ENCODE assay signal across 16 cellular contexts in genomic region chr2:220227272-220227920, GRCh38.
A peak's percentile ranks its signal among the peaks of the same experiment; 100 is the strongest.
DNase-seq lines count a peak whose midpoint lies in the region; ATAC-seq lines count a peak whose summit lies in the region.
"Had no signal": no experiment of that assay in that cellular context is flagged by ENCODE, and none has a peak within 500 bp of the region (broad histone marks: within the 10 kb centered on the region; RNA-seq: fewer than 3 reads in every experiment).

No MANE protein-coding gene starts in this region.

- no peaks in the 10 kb centered on the region for H3K27me3 Mint-ChIP-seq in natural killer cell treated with Interleukin-12 subunit alpha and Interleukin-12 subunit beta and Interleukin-15 and Interleukin-18, amount 100 ng/mL, for 72 hours
- H3K27me3 Mint-ChIP-seq: activated naive CD8-positive, alpha-beta T cell treated with anti-CD3 and anti-CD28 coated beads, Interleukin-2, amount 10 ng/mL, durations not matched to agents 7 days and 5 days had no signal

- no peak overlapping the region for H3K23ac ChIP-seq in mesenchymal stem cell (ENCODE audit: low read length in 2 of 2)

- H3K4me3 ChIP-seq in mesenchymal stem cell (ENCODE audit: insufficient read depth in 1 of 2, low read depth in 1 of 2, low read length in 2 of 2) = no peak overlapping the region
- H3K4me3 ChIP-seq: BLaER1 treated with 17β-estradiol and CSF1 and Interleukin-3, amounts not matched to agents 10 nM and 100 nM; esophagus squamous epithelium had no signal

- peak overlapping the region; percentile 76 for H3K9ac ChIP-seq in mesenchymal stem cell (ENCODE audit: low read length)
- H3K9ac ChIP-seq: BLaER1 treated with 17β-estradiol and CSF1 and Interleukin-3, amounts not matched to agents 10 nM and 100 nM had no signal

- H3K27me3 ChIP-seq in mesenchymal stem cell (ENCODE audit: control insufficient read depth in 1 of 2, insufficient read depth in 1 of 2, low read length in 2 of 2) = no peaks in the 10 kb centered on the region
- H3K27me3 ChIP-seq: BLaER1 treated with 17β-estradiol and CSF1 and Interleukin-3, amounts not matched to agents 10 nM and 100 nM; esophagus squamous epithelium had no signal

- no peak overlapping the region for H3K27ac Mint-ChIP-seq in natural killer cell treated with Interleukin-12 subunit alpha and Interleukin-12 subunit beta and Interleukin-15 and Interleukin-18, amount 100 ng/mL, for 72 hours
- H3K27ac Mint-ChIP-seq: activated naive CD8-positive, alpha-beta T cell treated with anti-CD3 and anti-CD28 coated beads, Interleukin-2, amount 10 ng/mL, durations not matched to agents 7 days and 5 days had no signal

- peaks cover 6% of the 10 kb centered on the region for H3K9me3 Mint-ChIP-seq in natural killer cell treated with Interleukin-12 subunit alpha and Interleukin-12 subunit beta and Interleukin-15 and Interleukin-18, amount 100 ng/mL, for 72 hours

- H2BK5ac ChIP-seq in mesenchymal stem cell (ENCODE audit: low read depth, low read length, poor library complexity, severe bottlenecking) = no peak overlapping the region

- peak overlapping the region in 1 of 2 experiments; percentile 77 for H3K18ac ChIP-seq in mesenchymal stem cell (ENCODE audit: low read depth in 1 of 2, low read length in 2 of 2)

- H3K14ac ChIP-seq in mesenchymal stem cell (ENCODE audit: low read length in 2 of 2) = no peak overlapping the region

- peak overlapping the region in 1 of 2 experiments; percentile 51 for H3K4ac ChIP-seq in mesenchymal stem cell (ENCODE audit: low read depth in 1 of 2, low read length in 2 of 2)

- peak overlapping the region in 1 of 2 experiments; percentile 77 for H2BK12ac ChIP-seq in mesenchymal stem cell (ENCODE audit: low read length in 2 of 2)

- H2BK15ac ChIP-seq in mesenchymal stem cell (ENCODE audit: low read depth, poor library complexity, severe bottlenecking) = no peak overlapping the region

- no peaks in the 10 kb centered on the region for H3K36me3 ChIP-seq in mesenchymal stem cell (ENCODE audit: control insufficient read depth in 1 of 2, insufficient read depth in 2 of 2, low read depth in 1 of 2, low read length in 2 of 2)
- H3K36me3 ChIP-seq: BLaER1 treated with 17β-estradiol and CSF1 and Interleukin-3, amounts not matched to agents 10 nM and 100 nM; esophagus squamous epithelium had no signal

- H3K27ac ChIP-seq in mesenchymal stem cell (ENCODE audit: low read length, poor library complexity, severe bottlenecking) = no peak overlapping the region
- H3K27ac ChIP-seq: BLaER1 treated with 17β-estradiol and CSF1 and Interleukin-3, amounts not matched to agents 10 nM and 100 nM; esophagus squamous epithelium had no signal

- no peak overlapping the region for H3K4me3 Mint-ChIP-seq in natural killer cell treated with Interleukin-12 subunit alpha and Interleukin-12 subunit beta and Interleukin-15 and Interleukin-18, amount 100 ng/mL, for 72 hours
- H3K4me3 Mint-ChIP-seq: activated naive CD8-positive, alpha-beta T cell treated with anti-CD3 and anti-CD28 coated beads, Interleukin-2, amount 10 ng/mL, durations not matched to agents 7 days and 5 days had no signal

- H2BK120ac ChIP-seq in mesenchymal stem cell (ENCODE audit: low read depth, low read length) = no peak overlapping the region

- intact Hi-C loops in head of caudate nucleus (cut with DNase I) = no loop called here

- H3K36me3 Mint-ChIP-seq in natural killer cell treated with Interleukin-12 subunit alpha and Interleukin-12 subunit beta and Interleukin-15 and Interleukin-18, amount 100 ng/mL, for 72 hours = no peaks in the 10 kb centered on the region
- H3K36me3 Mint-ChIP-seq: activated naive CD8-positive, alpha-beta T cell treated with anti-CD3 and anti-CD28 coated beads, Interleukin-2, amount 10 ng/mL, durations not matched to agents 7 days and 5 days had no signal

- no peak overlapping the region for H2AFZ ChIP-seq in mesenchymal stem cell (ENCODE audit: low read depth, low read length)

- H3K4me1 Mint-ChIP-seq in natural killer cell treated with Interleukin-12 subunit alpha and Interleukin-12 subunit beta and Interleukin-15 and Interleukin-18, amount 100 ng/mL, for 72 hours (ENCODE audit: low read depth in 2 of 2) = no peaks in the 10 kb centered on the region
- H3K4me1 Mint-ChIP-seq: activated naive CD8-positive, alpha-beta T cell treated with anti-CD3 and anti-CD28 coated beads, Interleukin-2, amount 10 ng/mL, durations not matched to agents 7 days and 5 days had no signal

- peak overlapping the region; percentile 93 for H2AK5ac ChIP-seq in mesenchymal stem cell (ENCODE audit: low read length, severe bottlenecking)

- H3K9me3 ChIP-seq in mesenchymal stem cell (ENCODE audit: control insufficient read depth, low read length) = no peaks in the 10 kb centered on the region
- H3K9me3 ChIP-seq: BLaER1 treated with 17β-estradiol and CSF1 and Interleukin-3, amounts not matched to agents 10 nM and 100 nM; esophagus squamous epithelium had no signal

- H3K4me2 ChIP-seq in mesenchymal stem cell (ENCODE audit: low read length, poor library complexity, severe bottlenecking) = no peak overlapping the region
- H3K4me2 ChIP-seq: BLaER1 treated with 17β-estradiol and CSF1 and Interleukin-3, amounts not matched to agents 10 nM and 100 nM had no signal

- 78% methylated on average over 3 of the region's 4 CpGs for WGBS in mesenchymal stem cell

- DNase-seq in AG08396 (ENCODE audit: low spot score) = peak; percentile 17
- peak; percentile 17 for DNase-seq in HS-27A (ENCODE audit: low read depth)
- DNase-seq in astrocyte of the hippocampus (ENCODE audit: low read depth, low spot score) = peak; percentile 40
- DNase-seq in mesenchymal stem cell = peak; percentile 53
- no peak for DNase-seq in NCI-H1092 treated with DMSO at 0.1 percent for 48 hours (lab: John Stamatoyannopoulos, UW)
- DNase-seq in globus pallidus (ENCODE audit: low spot score) = no peak
- DNase-seq in head of caudate nucleus = no peak
- DNase-seq in natural killer cell treated with Interleukin-12 subunit alpha and Interleukin-12 subunit beta and Interleukin-15 and Interleukin-18, amount 100 ng/mL, for 72 hours (ENCODE audit: low spot score) = no peak
- DNase-seq: activated naive CD8-positive, alpha-beta T cell treated with anti-CD3 and anti-CD28 coated beads, Interleukin-2, amount 10 ng/mL, durations not matched to agents 7 days and 5 days; dermis blood vessel endothelial cell; esophagus squamous epithelium; NCI-H1105; NCI-H446; T-helper 2 cell had no signal

- no peak for ATAC-seq in natural killer cell treated with Interleukin-12 subunit alpha and Interleukin-12 subunit beta and Interleukin-15 and Interleukin-18, amount 100 ng/mL, for 72 hours
- ATAC-seq: HepG2 had no signal

- no peak overlapping the region for H4K91ac ChIP-seq in mesenchymal stem cell (ENCODE audit: low read length)

- H3K4me1 ChIP-seq in mesenchymal stem cell (ENCODE audit: control insufficient read depth, insufficient read depth, low read depth, low read length) = peaks cover 8% of the 10 kb centered on the region
- H3K4me1 ChIP-seq: BLaER1 treated with 17β-estradiol and CSF1 and Interleukin-3, amounts not matched to agents 10 nM and 100 nM had no signal

- H3K79me1 ChIP-seq in mesenchymal stem cell (replicated peaks; ENCODE audit: low read length, poor library complexity, severe bottlenecking) = no peaks in the 10 kb centered on the region

- H4K8ac ChIP-seq in mesenchymal stem cell (ENCODE audit: low read length) = no peak overlapping the region

Comparison
In these comparisons a context has a peak if more than half of its experiments do, and no peak if none do; other contexts are left out.
1. DNase-seq: peak in AG08396 (single experiment), HS-27A (single experiment), astrocyte of the hippocampus (single experiment) and mesenchymal stem cell (single experiment); none in NCI-H1092 treated with DMSO at 0.1 percent for 48 hours (single experiment), globus pallidus (single experiment), head of caudate nucleus (0 of 42) and natural killer cell treated with Interleukin-12 subunit alpha and Interleukin-12 subunit beta and Interleukin-15 and Interleukin-18, amount 100 ng/mL, for 72 hours (single experiment).